Comparison of ENCODE assay signal across 8 cellular contexts in genomic region chr2:108678198-108678651, GRCh38. TPM values are rescaled to one million over a fixed set of nuclear protein-coding genes. Genes with fewer than 3 reads are reported as not detected.
DNase-seq lines count a peak whose midpoint lies in the region; ATAC-seq and TF ChIP-seq lines count a peak whose summit lies in the region.
"Not testable (repeated sequence)": the region's sequence is repeated elsewhere in the genome, so short reads cannot be mapped to it uniquely, and the experiment has no call there.

No MANE protein-coding gene starts in this region.

- not testable (repeated sequence) for H3K27ac ChIP-seq in liver (ENCODE audit: low read depth in 1 of 2, low read length in 2 of 2)

- H3K4me3 Mint-ChIP-seq in HFFc6: peak overlapping the region; percentile 10

- H3K9ac ChIP-seq in liver (ENCODE audit: low read depth in 1 of 2, low read length in 2 of 2): not testable (repeated sequence)

- H3K27ac Mint-ChIP-seq in HFFc6: peak overlapping the region; percentile 42

- WGBS in liver: 63% methylated on average over 4 of the region's 4 CpGs

- H3K9me3 ChIP-seq in liver (ENCODE audit: control insufficient read depth in 4 of 4, low read length in 3 of 4): not testable (repeated sequence)

- H3K4me1 ChIP-seq in liver (ENCODE audit: control insufficient read depth in 4 of 4, insufficient read depth in 4 of 4, low read length in 3 of 4): not testable (repeated sequence)

- not testable (repeated sequence) for H3K9me3 Mint-ChIP-seq in HFFc6

- peaks cover 29% of the 10 kb centered on the region for H3K4me1 Mint-ChIP-seq in HFFc6 (ENCODE audit: low read depth)

- DNase-seq in AG09319 (ENCODE audit: extremely low read depth, low read depth) (peak; percentile 30), HFFc6 (peak; percentile 47), NCI-H2029 (lab: John Stamatoyannopoulos, UW) (peak; percentile 41), SHP77 treated with DMSO at 0.1 percent for 48 hours (lab: John Stamatoyannopoulos, UW) (peak; percentile 50), astrocyte of the hippocampus (ENCODE audit: low read depth, low spot score) (peak; percentile 80), fibroblast of pulmonary artery (ENCODE audit: low read depth) (peak; percentile 81)
- DNase-seq in sciatic nerve (ENCODE audit: low spot score): not testable (repeated sequence)

- intact Hi-C loops in sciatic nerve (cut with DNase I): not testable (repeated sequence)

- H3K27me3 ChIP-seq in liver (ENCODE audit: control insufficient read depth in 4 of 4, insufficient read depth in 4 of 4, low read length in 3 of 4): not testable (repeated sequence)

- not testable (repeated sequence) for H3K4me3 ChIP-seq in fibroblast of pulmonary artery (replicated peaks; ENCODE audit: low read depth, low read length); liver (ENCODE audit: low read depth in 1 of 3, low read length in 3 of 3)

- not testable (repeated sequence) for TF ChIP-seq CTCF in AG09319 (IDR thresholded peaks at IDR 0.05; ENCODE audit: low read depth, low read length); HFFc6 (IDR thresholded peaks at IDR 0.05); fibroblast of pulmonary artery (IDR thresholded peaks at IDR 0.05; ENCODE audit: low read length, missing control alignments); liver (IDR thresholded peaks at IDR 0.05; ENCODE audit: low read depth, low read length, missing input control)

- ATAC-seq in sciatic nerve: peak; percentile 82

- not testable (repeated sequence) for H3K36me3 Mint-ChIP-seq in HFFc6 (ENCODE audit: low read depth)

- not testable (repeated sequence) for TF ChIP-seq RAD21 in liver (IDR thresholded peaks at IDR 0.05)

- H3K27me3 Mint-ChIP-seq in HFFc6 (ENCODE audit: insufficient read depth): not testable (repeated sequence)

- not testable (repeated sequence) for H3K36me3 ChIP-seq in liver (ENCODE audit: control insufficient read depth in 4 of 4, insufficient read depth in 3 of 4, low read depth in 1 of 4, low read length in 3 of 4)

TF ChIP-seq in liver, 16 proteins besides CTCF, POLR2A, EP300 and RAD21:
- peak; percentile 14 for TF ChIP-seq NR2F2 (IDR thresholded peaks at IDR 0.05)

RNA-seq across cellular contexts. Expression of gene RANBP2, which starts 41.1 kb away (rescaled TPM):
- total RNA-seq in HFFc6 (2021; fragmentation: NEBNext Ultra II Directional; extraction: Animal tissue kit (Norgen Biotek cat#: 25700)): 10 to 100 TPM; 48.3 to 69.4 (median 59.8) TPM
- total RNA-seq in liver: 10 to 100 TPM; 35.0 to 51.7 TPM
- 10 to 100 TPM in 1 of 2 donors, 1 to 10 TPM in 1; 9.1 to 10.8 TPM for polyA plus RNA-seq in liver
- total RNA-seq in sciatic nerve: 86.9 TPM
